Comparison of ENCODE assay signal across 19 cellular contexts in the genomic region with DNA sequence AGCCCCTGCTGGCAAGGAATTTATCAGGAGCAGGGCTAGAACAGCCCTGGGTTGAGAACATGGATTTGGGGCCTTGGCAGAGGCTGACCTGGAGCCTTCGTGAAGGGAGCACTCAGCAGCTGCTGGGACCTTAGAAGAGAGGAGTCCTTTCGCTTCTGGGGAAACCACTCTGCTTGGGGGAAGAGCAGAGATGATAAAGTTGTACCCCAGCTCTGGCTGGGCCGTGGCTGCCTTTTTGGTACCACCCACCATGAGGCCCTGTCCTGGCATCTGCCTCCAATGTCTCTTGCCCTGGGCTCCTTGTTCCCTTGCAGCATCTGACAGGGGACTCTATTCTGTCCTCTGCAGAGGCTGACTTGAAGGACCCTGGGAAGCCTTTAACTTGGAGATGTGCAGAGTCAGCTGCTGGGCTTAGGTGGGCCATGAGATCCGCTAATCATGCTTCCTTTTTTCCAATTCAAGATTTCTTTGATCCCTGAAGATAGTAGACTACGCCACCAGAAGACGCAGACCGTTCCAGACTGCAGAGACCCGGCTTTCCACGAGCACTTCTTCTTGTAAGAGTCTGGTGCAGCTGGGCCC. TPM values are rescaled to one million over a fixed set of nuclear protein-coding genes. Genes with fewer than 3 reads are reported as not detected.
A peak's percentile ranks its signal among the peaks of the same experiment; 100 is the strongest.
DNase-seq lines count a peak whose midpoint lies in the region; ATAC-seq and TF ChIP-seq lines count a peak whose summit lies in the region.
"Had no signal": no experiment of that assay in that cellular context is flagged by ENCODE, and none has a peak within 500 bp of the region (broad histone marks: within the 10 kb centered on the region; RNA-seq: fewer than 3 reads in every experiment).

No MANE protein-coding gene starts in this region.

- no peak for TF ChIP-seq CTCF in left ventricle myocardium inferior (IDR thresholded peaks at IDR 0.05; ENCODE audit: borderline replicate concordance)
- no peak for TF ChIP-seq CTCF in psoas muscle (IDR thresholded peaks at IDR 0.05)

- no peak for ATAC-seq in Right ventricle myocardium inferior
- ATAC-seq in psoas muscle: no peak
- no peak for ATAC-seq in HG03354 (IDR thresholded peaks at IDR 0.05; ENCODE audit: poor library complexity, severe bottlenecking, unreplicated experiment)
- ATAC-seq: A549; activated CD8-positive, alpha-beta T cell treated with anti-CD3 and anti-CD28 coated beads, Interleukin-2, amount 10 ng/mL, durations not matched to agents 7 days and 5 days; activated T-cell treated with anti-CD3 and anti-CD28 coated beads, Interleukin-2, amount 50 U/mL, for 72 hours had no signal

- WGBS in psoas muscle, 3 donors: 82 to 87% (median 82%) methylated on average over 9 of the region's 9 CpGs

- intact Hi-C loops in cardiac septum (cut with DNase I): no loop called here
- intact Hi-C loops in Right ventricle myocardium inferior (cut with DNase I): no loop called here
- intact Hi-C loops in left ventricle myocardium inferior (cut with micrococcal nuclease): no loop called here
- intact Hi-C loops in psoas muscle (cut with DNase I): no loop called here

- no peak overlapping the region for H3K4me3 ChIP-seq in left ventricle myocardium inferior
- H3K4me3 ChIP-seq in psoas muscle: no peak overlapping the region
- H3K4me3 ChIP-seq: A549, dorsolateral prefrontal cortex, GM23248, SJCRH30 had no signal

- H3K27me3 ChIP-seq in left ventricle myocardium inferior (ENCODE audit: low read depth): no peaks in the 10 kb centered on the region
- no peaks in the 10 kb centered on the region for H3K27me3 ChIP-seq in psoas muscle (ENCODE audit: insufficient read depth in 3 of 3, low read length in 2 of 3)

- H3K4me1 ChIP-seq in left ventricle myocardium inferior (peaks cover 54% of the 10 kb centered on the region), psoas muscle (peaks cover 31% of the 10 kb centered on the region)

- H3K27ac ChIP-seq in left ventricle myocardium inferior (replicated peaks) (peak overlapping the region; percentile 78), psoas muscle (peak overlapping the region; percentile 58)
- H3K27ac ChIP-seq: GM23248, SJCRH30 had no signal

- no peaks in the 10 kb centered on the region for H3K36me3 ChIP-seq in left ventricle myocardium inferior
- H3K36me3 ChIP-seq in psoas muscle (ENCODE audit: insufficient read depth in 1 of 2, low read depth in 1 of 2): no peaks in the 10 kb centered on the region
- H3K36me3 ChIP-seq: SJCRH30 had no signal

- DNase-seq in cardiac septum (ENCODE audit: low spot score) (peak; percentile 63), Right ventricle myocardium inferior (ENCODE audit: missing footprints) (no peak), left ventricle myocardium inferior (no peak), psoas muscle (no peak), NCI-H748 (lab: John Stamatoyannopoulos, UW; ENCODE audit: unreplicated experiment) (no peak), NCI-H2227 (lab: John Stamatoyannopoulos, UW; ENCODE audit: unreplicated experiment) (no peak)
- no peak for DNase-seq in stimulated activated CD4-positive, alpha-beta T cell treated with anti-CD3 and anti-CD28 coated beads, Interleukin-4, amount 100 ng/mL, for 4 hours
- DNase-seq: activated CD4-positive, CD25-positive, alpha-beta regulatory T cell; activated CD8-positive, alpha-beta T cell treated with anti-CD3 and anti-CD28 coated beads, Interleukin-2, amount 10 ng/mL, durations not matched to agents 7 days and 5 days; activated naive CD8-positive, alpha-beta T cell treated with anti-CD3 and anti-CD28 coated beads for 36 hours; activated T-cell treated with anti-CD3 and anti-CD28 coated beads, Interleukin-2, amount 50 U/mL, for 72 hours; C1 segment of cervical spinal cord; GM23248; NCI-H748 treated with DMSO at 0.1 percent for 48 hours; stimulated activated naive CD4-positive, alpha-beta T cell treated with Interleukin-2 at 50 U/mL for 16 hours had no signal

- H3K9me3 ChIP-seq in left ventricle myocardium inferior (replicated peaks) (no peaks in the 10 kb centered on the region), psoas muscle (no peaks in the 10 kb centered on the region)
- H3K9me3 ChIP-seq: A549, SJCRH30 had no signal

RNA-seq across cellular contexts. Expression of gene RGS3, which starts 20.2 kb away (rescaled TPM):
- total RNA-seq in cardiac septum (233 TPM), Right ventricle myocardium inferior (139 TPM), left ventricle myocardium inferior (187 TPM), psoas muscle (10 to 100 TPM; 10.6 to 38.1 (median 18.3) TPM)
- 10 to 100 TPM in 2 of 3 donors, 1 to 10 TPM in 1; 7.1 to 18.4 (median 12.8) TPM for polyA plus RNA-seq in psoas muscle
